ENCODE assay signal across 9 cellular contexts in genomic region chr1:44672956-44673674, GRCh38. TPM values are rescaled to one million over a fixed set of nuclear protein-coding genes. Genes with fewer than 3 reads are reported as not detected.
A peak's percentile ranks its signal among the peaks of the same experiment; 100 is the strongest.
DNase-seq lines count a peak whose midpoint lies in the region; ATAC-seq and TF ChIP-seq lines count a peak whose summit lies in the region.
"Had no signal": no experiment of that assay in that cellular context is flagged by ENCODE, and none has a peak within 500 bp of the region (broad histone marks: within the 10 kb centered on the region; RNA-seq: fewer than 3 reads in every experiment).

No MANE protein-coding gene starts in this region.

- no peaks in the 10 kb centered on the region for H3K36me3 Mint-ChIP-seq in neural crest cell (ENCODE audit: low read depth)

- H4K20me1 ChIP-seq in BLaER1 = no peaks in the 10 kb centered on the region

- peak overlapping the region; percentile 78 for H3K27ac Mint-ChIP-seq in neural crest cell (ENCODE audit: unreplicated experiment)

- H3K9me3 Mint-ChIP-seq in neural crest cell = no peaks in the 10 kb centered on the region

- H3K27me3 ChIP-seq in BLaER1 (no peaks in the 10 kb centered on the region), duodenal mucosa (ENCODE audit: control insufficient read depth in 1 of 2, insufficient read depth in 2 of 2, low read length in 2 of 2) (no peaks in the 10 kb centered on the region)

- H3K9me3 ChIP-seq in BLaER1 (no peaks in the 10 kb centered on the region), duodenal mucosa (ENCODE audit: control insufficient read depth in 1 of 2, low read length in 2 of 2) (no peaks in the 10 kb centered on the region)

- H3K27ac ChIP-seq in BLaER1 (peak overlapping the region; percentile 81), duodenal mucosa (ENCODE audit: low read depth, low read length) (peak overlapping the region; percentile 98)

- H3K4me1 ChIP-seq in BLaER1 = peaks cover 64% of the 10 kb centered on the region
- H3K4me1 ChIP-seq in duodenal mucosa (ENCODE audit: control insufficient read depth in 1 of 2, insufficient read depth in 2 of 2, low read length in 2 of 2) = peaks cover 40 to 49% of the 10 kb centered on the region in 2 donors

- H3K27me3 Mint-ChIP-seq in neural crest cell (ENCODE audit: low read depth) = no peaks in the 10 kb centered on the region

- DNase-seq in M059J (ENCODE audit: low read depth) (peak; percentile 8), neural crest cell (ENCODE audit: low read depth, low spot score) (no peak), NCI-H187 (lab: John Stamatoyannopoulos, UW) (no peak), NCI-H345 treated with DMSO at 0.1 percent for 48 hours (lab: John Stamatoyannopoulos, UW; ENCODE audit: unreplicated experiment) (no peak)
- no peak for DNase-seq in stimulated activated CD8-positive, alpha-beta memory T cell treated with anti-CD3 and anti-CD28 coated beads, Interleukin-4, amount 100 ng/mL, for 48 hours

- H3K9ac ChIP-seq in BLaER1 (peak overlapping the region; percentile 66), duodenal mucosa (ENCODE audit: low read depth in 1 of 2, low read length in 2 of 2) (peak overlapping the region; percentile 93 to 95)

- H3K4me3 Mint-ChIP-seq in neural crest cell = peak overlapping the region; percentile 91

- ATAC-seq in GM18907 (IDR thresholded peaks at IDR 0.05; ENCODE audit: unreplicated experiment) = no peak

- peak overlapping the region; percentile 88 for H3K4me2 ChIP-seq in BLaER1

- H3K36me3 ChIP-seq in BLaER1 (no peaks in the 10 kb centered on the region), duodenal mucosa (ENCODE audit: control insufficient read depth in 1 of 2, insufficient read depth in 2 of 2, low read length in 2 of 2) (peaks cover 0 to 5% of the 10 kb centered on the region in 2 donors)

- H3K4me3 ChIP-seq in BLaER1 = peak overlapping the region; percentile 71
- H3K4me3 ChIP-seq in duodenal mucosa (ENCODE audit: low read depth in 1 of 2, low read length in 2 of 2) = peak overlapping the region; percentile 83 to 98

- peaks cover 41% of the 10 kb centered on the region for H3K4me1 Mint-ChIP-seq in neural crest cell

- TF ChIP-seq CTCF in neural crest cell (conservative IDR thresholded peaks at IDR 0.05) = no peak

RNA-seq across cellular contexts. Expression of gene TMEM53, which starts 1.2 kb away (rescaled TPM):
- 12.7 and 17.0 TPM in 2 replicates for total RNA-seq in M059J (2014; rRNA removed; shearing (Covaris generic))
- total RNA-seq in neural crest cell = 14.1 and 15.7 TPM in 2 replicates

RNA-seq across cellular contexts. Expression of gene ARMH1, which starts 1.4 kb away (rescaled TPM):
- total RNA-seq in M059J (2014; rRNA removed; shearing (Covaris generic)) = 0.37 and 2.8 TPM in 2 replicates
- total RNA-seq in neural crest cell = 5.6 and 5.9 TPM in 2 replicates

RNA-seq across cellular contexts. Expression of gene RNU5D-1, which starts 57.9 kb away (rescaled TPM):
- not detected in 2 replicates for total RNA-seq in M059J (2014; rRNA removed; shearing (Covaris generic))
- not detected in 2 replicates for total RNA-seq in neural crest cell
- total RNA-seq: T-helper 1 cell treated with Interleukin-12 subunit alpha and Interleukin-12 subunit beta and Interleukin-4 antibody, amounts not matched to agents 30 ng/mL and 1 ng/mL, for 36 hours had no signal
